In genomic region chr2:24015562-24016375, GRCh38 we compare ENCODE assay signal across 1 cellular context.
TF ChIP-seq lines count a peak whose summit lies in the region.

No MANE protein-coding gene starts in this region.

TF ChIP-seq in HepG2, 621 proteins besides CTCF, POLR2A, EP300 and RAD21 (continued from another document and continues in another):
- TF ChIP-seq ZBTB40 (IDR thresholded peaks at IDR 0.05), result no peak
- peak; percentile 60; the same call in 1 of the 2 replicates for TF ChIP-seq ZBTB40 (CRISPR knock-in tag; IDR thresholded peaks at IDR 0.05)
- TF ChIP-seq PRDM15 (CRISPR knock-in tag; IDR thresholded peaks at IDR 0.05), result 0 out of 2 replicates have a peak, but pooled peaks have one; percentile 41
- no peak for TF ChIP-seq MLLT10 (CRISPR knock-in tag; IDR thresholded peaks at IDR 0.05)
- TF ChIP-seq ZNF747 (CRISPR knock-in tag; IDR thresholded peaks at IDR 0.05; ENCODE audit: borderline replicate concordance), result peak; percentile 47; the same call in 1 of the 2 replicates
- peak; percentile 85 for TF ChIP-seq HMG20B (CRISPR knock-in tag; conservative IDR thresholded peaks at IDR 0.05)
- TF ChIP-seq BRF2 (CRISPR knock-in tag; IDR thresholded peaks at IDR 0.05), result no peak
- peak; percentile 74; the same call in 1 of the 2 replicates for TF ChIP-seq ZNF224 (CRISPR knock-in tag; IDR thresholded peaks at IDR 0.05)
- no peak for TF ChIP-seq RBAK (CRISPR knock-in tag; IDR thresholded peaks at IDR 0.05)
- TF ChIP-seq ETV6 (CRISPR knock-in tag; conservative IDR thresholded peaks at IDR 0.05), result 0 out of 2 replicates have a peak, but pooled peaks have one; percentile 19
- TF ChIP-seq ZNF205 (CRISPR knock-in tag; IDR thresholded peaks at IDR 0.05), result peak; percentile 81
- no peak for TF ChIP-seq EHMT2 (IDR thresholded peaks at IDR 0.05; ENCODE audit: borderline replicate concordance, low read depth, low read length)
- TF ChIP-seq HNRNPLL (IDR thresholded peaks at IDR 0.05; ENCODE audit: low read depth, low read length, poor library complexity, severe bottlenecking), result no peak
- no peak for TF ChIP-seq ZFP37 (CRISPR knock-in tag; IDR thresholded peaks at IDR 0.05; ENCODE audit: borderline replicate concordance)
- TF ChIP-seq, protein P1, sequence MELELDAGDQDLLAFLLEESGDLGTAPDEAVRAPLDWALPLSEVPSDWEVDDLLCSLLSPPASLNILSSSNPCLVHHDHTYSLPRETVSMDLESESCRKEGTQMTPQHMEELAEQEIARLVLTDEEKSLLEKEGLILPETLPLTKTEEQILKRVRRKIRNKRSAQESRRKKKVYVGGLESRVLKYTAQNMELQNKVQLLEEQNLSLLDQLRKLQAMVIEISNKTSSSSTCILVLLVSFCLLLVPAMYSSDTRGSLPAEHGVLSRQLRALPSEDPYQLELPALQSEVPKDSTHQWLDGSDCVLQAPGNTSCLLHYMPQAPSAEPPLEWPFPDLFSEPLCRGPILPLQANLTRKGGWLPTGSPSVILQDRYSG (CRISPR knock-in tag; IDR thresholded peaks at IDR 0.05), result no peak
- no peak for TF ChIP-seq PBX3 (CRISPR knock-in tag; IDR thresholded peaks at IDR 0.05; ENCODE audit: borderline replicate concordance)
- peak; percentile 60; the same call in 1 of the 2 replicates for TF ChIP-seq MIXL1 (CRISPR knock-in tag; IDR thresholded peaks at IDR 0.05)
- TF ChIP-seq NCOA5 (CRISPR knock-in tag; IDR thresholded peaks at IDR 0.05), result no peak
- TF ChIP-seq CCDC6 (CRISPR knock-in tag; IDR thresholded peaks at IDR 0.05), result no peak
- TF ChIP-seq KDM1A (CRISPR knock-in tag; IDR thresholded peaks at IDR 0.05), result no peak
- TF ChIP-seq ZNF260 (CRISPR knock-in tag; IDR thresholded peaks at IDR 0.05; ENCODE audit: borderline replicate concordance, low read depth), result no peak; the same call in 1 of the 2 replicates
- TF ChIP-seq MXD4 (CRISPR knock-in tag; IDR thresholded peaks at IDR 0.05), result peak; percentile 51; the same call in 1 of the 2 replicates
- TF ChIP-seq, protein P2, sequence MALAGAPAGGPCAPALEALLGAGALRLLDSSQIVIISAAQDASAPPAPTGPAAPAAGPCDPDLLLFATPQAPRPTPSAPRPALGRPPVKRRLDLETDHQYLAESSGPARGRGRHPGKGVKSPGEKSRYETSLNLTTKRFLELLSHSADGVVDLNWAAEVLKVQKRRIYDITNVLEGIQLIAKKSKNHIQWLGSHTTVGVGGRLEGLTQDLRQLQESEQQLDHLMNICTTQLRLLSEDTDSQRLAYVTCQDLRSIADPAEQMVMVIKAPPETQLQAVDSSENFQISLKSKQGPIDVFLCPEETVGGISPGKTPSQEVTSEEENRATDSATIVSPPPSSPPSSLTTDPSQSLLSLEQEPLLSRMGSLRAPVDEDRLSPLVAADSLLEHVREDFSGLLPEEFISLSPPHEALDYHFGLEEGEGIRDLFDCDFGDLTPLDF (CRISPR knock-in tag; IDR thresholded peaks at IDR 0.05), result no peak
- TF ChIP-seq SYNCRIP (IDR thresholded peaks at IDR 0.05; ENCODE audit: insufficient read depth, low read depth, low read length), result no peak
- no peak for TF ChIP-seq RAD51 (IDR thresholded peaks at IDR 0.05; ENCODE audit: borderline replicate concordance)
- no peak for TF ChIP-seq HNRNPUL1 (IDR thresholded peaks at IDR 0.05; ENCODE audit: low read depth, low read length)
- no peak for TF ChIP-seq CENPBD1 (CRISPR knock-in tag; IDR thresholded peaks at IDR 0.05; ENCODE audit: borderline replicate concordance, low read depth)
- TF ChIP-seq NCOR1 (IDR thresholded peaks at IDR 0.05; ENCODE audit: borderline replicate concordance, low read length), result peak; percentile 36; the same call in 1 of the 2 replicates
- no peak for TF ChIP-seq ZNF549 (CRISPR knock-in tag; IDR thresholded peaks at IDR 0.05)
- no peak for TF ChIP-seq ZNF720 (CRISPR knock-in tag; IDR thresholded peaks at IDR 0.05)
- TF ChIP-seq HINFP (CRISPR knock-in tag; IDR thresholded peaks at IDR 0.05; ENCODE audit: low read depth), result no peak
- no peak for TF ChIP-seq ZNF589 (CRISPR knock-in tag; conservative IDR thresholded peaks at IDR 0.05)
- no peak; the same call in 1 of the 2 replicates for TF ChIP-seq ZFP82 (CRISPR knock-in tag; IDR thresholded peaks at IDR 0.05; ENCODE audit: borderline replicate concordance)
- TF ChIP-seq ZFP62 (CRISPR knock-in tag; IDR thresholded peaks at IDR 0.05), result no peak
- peak; percentile 86 for TF ChIP-seq SAP130 (CRISPR knock-in tag; IDR thresholded peaks at IDR 0.05; ENCODE audit: low read depth)
- no peak for TF ChIP-seq CBFB (CRISPR knock-in tag; IDR thresholded peaks at IDR 0.05)
- no peak for TF ChIP-seq TMF1 (CRISPR knock-in tag; IDR thresholded peaks at IDR 0.05; ENCODE audit: low read depth)
- TF ChIP-seq PCBP2 (optimal IDR thresholded peaks at IDR 0.05; ENCODE audit: low read depth, low read length, poor library complexity, severe bottlenecking), result no peak
- TF ChIP-seq NFKB2 (CRISPR knock-in tag; IDR thresholded peaks at IDR 0.05; ENCODE audit: borderline replicate concordance), result peak; percentile 16; the same call in 1 of the 2 replicates
- no peak for TF ChIP-seq ARNT (IDR thresholded peaks at IDR 0.05)
- 0 out of 2 replicates have a peak, but pooled peaks have one; percentile 59 for TF ChIP-seq REPIN1 (CRISPR knock-in tag; IDR thresholded peaks at IDR 0.05; ENCODE audit: borderline replicate concordance, low read depth)
